Comparison of ENCODE assay signal across 31 cellular contexts in the genomic region with DNA sequence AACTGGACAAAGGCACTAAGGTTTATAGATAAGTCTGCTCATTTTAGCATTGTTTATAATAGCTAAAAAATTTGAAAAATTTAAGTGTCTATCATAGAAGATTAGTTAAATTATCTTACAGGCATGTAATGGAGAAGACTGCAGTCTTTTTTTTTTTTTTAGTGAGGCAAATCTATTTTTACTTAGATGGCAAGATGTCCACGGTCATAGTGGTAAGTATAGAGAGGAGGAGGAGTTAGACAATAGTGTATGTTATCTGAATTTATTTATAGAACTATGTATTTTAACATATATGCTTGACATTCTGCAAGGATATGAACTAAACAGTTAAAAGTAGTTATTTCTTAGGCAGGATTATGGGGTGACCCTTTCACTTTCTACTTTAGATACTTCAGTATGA.
"Had no signal": no experiment of that assay in that cellular context is flagged by ENCODE, and none has a peak within 500 bp of the region (broad histone marks: within the 10 kb centered on the region; RNA-seq: fewer than 3 reads in every experiment).

No MANE protein-coding gene starts in this region.

- H3K4me1 ChIP-seq: parathyroid adenoma, upper lobe of left lung had no signal

- H3K36me3 ChIP-seq: breast epithelium had no signal

- H3K27me3 Mint-ChIP-seq: activated CD4-positive, alpha-beta memory T cell treated with anti-CD3 and anti-CD28 coated beads for 36 hours; activated CD4-positive, alpha-beta T cell treated with anti-CD3 and anti-CD28 coated beads, Interleukin-2, amount 10 ng/mL, durations not matched to agents 24 days and 14 days; activated naive CD4-positive, alpha-beta T cell treated with anti-CD3 and anti-CD28 coated beads, Interleukin-2, amount 50 U/mL, for 24 hours; activated naive CD8-positive, alpha-beta T cell treated with anti-CD3 and anti-CD28 coated beads, Interleukin-2, amount 50 U/mL, for 24 hours; naive B cell; T-helper 17 cell had no signal

- H3K4me3 ChIP-seq: breast epithelium, gastrocnemius medialis, spleen, upper lobe of left lung had no signal

- H3K9me3 Mint-ChIP-seq: activated CD4-positive, alpha-beta memory T cell treated with anti-CD3 and anti-CD28 coated beads for 36 hours; activated CD4-positive, alpha-beta T cell treated with anti-CD3 and anti-CD28 coated beads, Interleukin-2, amount 10 ng/mL, durations not matched to agents 24 days and 14 days; activated naive CD4-positive, alpha-beta T cell treated with anti-CD3 and anti-CD28 coated beads, Interleukin-2, amount 50 U/mL, for 24 hours; activated naive CD8-positive, alpha-beta T cell treated with anti-CD3 and anti-CD28 coated beads, Interleukin-2, amount 50 U/mL, for 24 hours; activated T-cell treated with anti-CD3 and anti-CD28 coated beads, Interleukin-2, amount 50 U/mL, for 4 hours; activated T-helper 2 cell treated with anti-CD3 and anti-CD28 coated beads, Interferon-gamma antibody, Interleukin-2, Interleukin-4, amounts not matched to agents 10 μg/mL and 5 μg/mL and 100 μg/mL, durations not matched to agents 14 hours and 24 hours and 36 hours; immature natural killer cell; mesothelial cell of epicardium; naive B cell; neural crest cell had no signal

- H3K4me3 Mint-ChIP-seq: activated CD4-positive, alpha-beta memory T cell treated with anti-CD3 and anti-CD28 coated beads for 36 hours; activated CD4-positive, alpha-beta T cell treated with anti-CD3 and anti-CD28 coated beads, Interleukin-2, amount 10 ng/mL, durations not matched to agents 24 days and 14 days; activated naive CD4-positive, alpha-beta T cell treated with anti-CD3 and anti-CD28 coated beads, Interleukin-2, amount 50 U/mL, for 24 hours; activated naive CD8-positive, alpha-beta T cell treated with anti-CD3 and anti-CD28 coated beads, Interleukin-2, amount 50 U/mL, for 24 hours; activated T-cell treated with anti-CD3 and anti-CD28 coated beads, Interleukin-2, amount 50 U/mL, for 4 hours; mesothelial cell of epicardium; naive B cell; neural crest cell; T-helper 17 cell had no signal

- DNase-seq: activated CD4-positive, alpha-beta memory T cell treated with anti-CD3 and anti-CD28 coated beads for 36 hours; activated CD4-positive, alpha-beta T cell treated with anti-CD3 and anti-CD28 coated beads, Interleukin-2, amount 10 ng/mL, durations not matched to agents 24 days and 14 days; activated CD8-positive, alpha-beta memory T cell treated with anti-CD3 and anti-CD28 coated beads, Interleukin-2, amount 50 U/mL, for 4 hours; activated naive CD8-positive, alpha-beta T cell treated with anti-CD3 and anti-CD28 coated beads, Interleukin-2, amount 50 U/mL, for 24 hours; activated T-cell treated with anti-CD3 and anti-CD28 coated beads, Interleukin-2, amount 50 U/mL, for 4 hours; amygdala; central memory CD4-positive, alpha-beta T cell; dermis blood vessel endothelial cell; effector CD4-positive, alpha-beta T cell; gastrocnemius medialis; hypothalamus; kidney; left colon; naive B cell; nucleus accumbens; right cardiac atrium; spleen; stimulated activated naive CD4-positive, alpha-beta T cell treated with Interleukin-2 at 50 U/mL for 16 hours; T-helper 17 cell; T1000; upper lobe of left lung; WERI-Rb-1 had no signal

- H3K4me1 Mint-ChIP-seq: activated naive CD4-positive, alpha-beta T cell treated with anti-CD3 and anti-CD28 coated beads, Interleukin-2, amount 50 U/mL, for 24 hours had no signal

- ATAC-seq: activated CD4-positive, CD25-positive, alpha-beta regulatory T cell treated with anti-CD3 and anti-CD28 coated beads, Interleukin-2, amount 50 U/mL, for 24 hours; activated naive CD8-positive, alpha-beta T cell treated with anti-CD3 and anti-CD28 coated beads, Interleukin-2, amount 50 U/mL, for 24 hours; activated T-cell treated with anti-CD3 and anti-CD28 coated beads, Interleukin-2, amount 50 U/mL, for 4 hours; gastrocnemius medialis; left colon; right cardiac atrium; T-helper 17 cell had no signal

- H3K27me3 ChIP-seq: breast epithelium, gastrocnemius medialis, spleen, upper lobe of left lung had no signal

- H3K36me3 Mint-ChIP-seq: activated CD4-positive, alpha-beta memory T cell treated with anti-CD3 and anti-CD28 coated beads for 36 hours had no signal

- H3K27ac ChIP-seq: epithelial cell of prostate, parathyroid adenoma, upper lobe of left lung, WERI-Rb-1 had no signal

- H3K9me3 ChIP-seq: breast epithelium, gastrocnemius medialis, spleen, upper lobe of left lung had no signal

- H3K27ac Mint-ChIP-seq: activated CD4-positive, alpha-beta memory T cell treated with anti-CD3 and anti-CD28 coated beads for 36 hours; activated CD4-positive, alpha-beta T cell treated with anti-CD3 and anti-CD28 coated beads, Interleukin-2, amount 10 ng/mL, durations not matched to agents 24 days and 14 days; activated naive CD4-positive, alpha-beta T cell treated with anti-CD3 and anti-CD28 coated beads, Interleukin-2, amount 50 U/mL, for 24 hours; activated naive CD8-positive, alpha-beta T cell treated with anti-CD3 and anti-CD28 coated beads, Interleukin-2, amount 50 U/mL, for 24 hours; activated T-helper 2 cell treated with anti-CD3 and anti-CD28 coated beads, Interferon-gamma antibody, Interleukin-2, Interleukin-4, amounts not matched to agents 10 μg/mL and 5 μg/mL and 100 μg/mL, durations not matched to agents 14 hours and 24 hours and 36 hours; mesothelial cell of epicardium; T-helper 17 cell had no signal
